17 cellular contexts compared by ENCODE assay signal in genomic region chr11:75507571-75507970, GRCh38. TPM values are rescaled to one million over a fixed set of nuclear protein-coding genes. Genes with fewer than 3 reads are reported as not detected.
DNase-seq lines count a peak whose midpoint lies in the region; ATAC-seq and TF ChIP-seq lines count a peak whose summit lies in the region.
"Had no signal": no experiment of that assay in that cellular context is flagged by ENCODE, and none has a peak within 500 bp of the region (broad histone marks: within the 10 kb centered on the region; RNA-seq: fewer than 3 reads in every experiment).

No MANE protein-coding gene starts in this region.

- H3K36me3 ChIP-seq in tibial nerve, result no peaks in the 10 kb centered on the region
- H3K36me3 ChIP-seq: gastroesophageal sphincter, HAP-1, transverse colon had no signal

- no peak for TF ChIP-seq POLR2A in tibial nerve (IDR thresholded peaks at IDR 0.05)

- H3K36me3 Mint-ChIP-seq in activated naive CD4-positive, alpha-beta T cell treated with anti-CD3 and anti-CD28 coated beads, Interleukin-2, amount 10 ng/mL, durations not matched to agents 7 days and 5 days, result peaks cover 1% of the 10 kb centered on the region
- H3K36me3 Mint-ChIP-seq in T-helper 17 cell (ENCODE audit: low read depth) (no peaks in the 10 kb centered on the region), memory B cell (no peaks in the 10 kb centered on the region)

- DNase-seq in activated naive CD4-positive, alpha-beta T cell treated with anti-CD3 and anti-CD28 coated beads, Interleukin-2, amount 10 ng/mL, durations not matched to agents 7 days and 5 days, result no peak
- DNase-seq in activated naive CD4-positive, alpha-beta T cell treated with Interleukin-2 at 50 U/mL for 16 hours, result no peak
- DNase-seq in T-helper 17 cell (no peak), memory B cell (ENCODE audit: low spot score in 2 of 2) (no peak), tibial nerve (ENCODE audit: low spot score in 2 of 2) (no peak), GM19238 (ENCODE audit: insufficient read length, low spot score) (no peak)
- DNase-seq: dorsolateral prefrontal cortex, left cardiac atrium, midbrain, NCI-H1105, SHP77 treated with DMSO at 0.1 percent for 48 hours, transverse colon had no signal

- H3K4me1 Mint-ChIP-seq in activated naive CD4-positive, alpha-beta T cell treated with anti-CD3 and anti-CD28 coated beads, Interleukin-2, amount 10 ng/mL, durations not matched to agents 7 days and 5 days, result peaks cover 28% of the 10 kb centered on the region
- H3K4me1 Mint-ChIP-seq in T-helper 17 cell (peaks cover 29% of the 10 kb centered on the region), memory B cell (peaks cover 53% of the 10 kb centered on the region)

- no peak overlapping the region for H3K4me3 Mint-ChIP-seq in activated naive CD4-positive, alpha-beta T cell treated with anti-CD3 and anti-CD28 coated beads, Interleukin-2, amount 10 ng/mL, durations not matched to agents 7 days and 5 days
- peak overlapping the region; percentile 81 for H3K4me3 Mint-ChIP-seq in T-helper 17 cell
- H3K4me3 Mint-ChIP-seq in memory B cell, result peak overlapping the region; percentile 56

- no peak for TF ChIP-seq CTCF in tibial nerve (IDR thresholded peaks at IDR 0.05)

- H3K9me3 ChIP-seq in T-helper 17 cell (ENCODE audit: control insufficient read depth, low read length, poor library complexity, severe bottlenecking) (no peaks in the 10 kb centered on the region), tibial nerve (no peaks in the 10 kb centered on the region)
- H3K9me3 ChIP-seq: gastroesophageal sphincter, HAP-1, transverse colon had no signal

- 88 to 96% methylated on average over 3 of the region's 3 CpGs for WGBS in tibial nerve, 2 donors

- no peaks in the 10 kb centered on the region for H3K9me3 Mint-ChIP-seq in activated naive CD4-positive, alpha-beta T cell treated with anti-CD3 and anti-CD28 coated beads, Interleukin-2, amount 10 ng/mL, durations not matched to agents 7 days and 5 days
- H3K9me3 Mint-ChIP-seq in memory B cell, result no peaks in the 10 kb centered on the region

- TF ChIP-seq EP300 in tibial nerve (IDR thresholded peaks at IDR 0.05), result no peak

- no peak overlapping the region for H3K4me3 ChIP-seq in tibial nerve
- H3K4me3 ChIP-seq: dorsolateral prefrontal cortex, gastroesophageal sphincter, HAP-1, transverse colon had no signal

- no peak for ATAC-seq in T-helper 17 cell
- ATAC-seq in memory B cell (ENCODE audit: low read depth), result no peak
- no peak for ATAC-seq in HG02870 (IDR thresholded peaks at IDR 0.05; ENCODE audit: unreplicated experiment)
- no peak for ATAC-seq in GM19328 (IDR thresholded peaks at IDR 0.05; ENCODE audit: unreplicated experiment)
- ATAC-seq: gastroesophageal sphincter had no signal

- H3K4me1 ChIP-seq in tibial nerve, result peaks cover 0 to 70% (median 5%) of the 10 kb centered on the region in 4 donors
- H3K4me1 ChIP-seq: HAP-1 had no signal

- H3K27ac Mint-ChIP-seq in activated naive CD4-positive, alpha-beta T cell treated with anti-CD3 and anti-CD28 coated beads, Interleukin-2, amount 10 ng/mL, durations not matched to agents 7 days and 5 days, result peak overlapping the region; percentile 95
- H3K27ac Mint-ChIP-seq in T-helper 17 cell (peak overlapping the region; percentile 96), memory B cell (peak overlapping the region; percentile 97)

- H3K27me3 Mint-ChIP-seq in activated naive CD4-positive, alpha-beta T cell treated with anti-CD3 and anti-CD28 coated beads, Interleukin-2, amount 10 ng/mL, durations not matched to agents 7 days and 5 days, result peaks cover 6% of the 10 kb centered on the region
- H3K27me3 Mint-ChIP-seq in T-helper 17 cell (no peaks in the 10 kb centered on the region), memory B cell (no peaks in the 10 kb centered on the region)

- CTCF ChIA-PET in activated naive CD4-positive, alpha-beta T cell treated with anti-CD3 and anti-CD28 coated beads, Interleukin-2, amount 10 ng/mL, durations not matched to agents 7 days and 5 days (lab: Charles Lee), result no interaction called here

- H3K27me3 ChIP-seq in tibial nerve, result no peaks in the 10 kb centered on the region
- H3K27me3 ChIP-seq: dorsolateral prefrontal cortex, gastroesophageal sphincter, transverse colon had no signal

- peak overlapping the region; percentile 30 to 85 (median 58) for H3K27ac ChIP-seq in tibial nerve
- H3K27ac ChIP-seq: KMS-11, transverse colon had no signal

RNA-seq across cellular contexts. Expression of gene GDPD5, which starts 18.2 kb away (rescaled TPM):
- total RNA-seq in T-helper 17 cell (100 to 1,000 TPM in 1 of 2 donors, 10 to 100 TPM in 1; 77.3 to 108 TPM), tibial nerve (100 to 1,000 TPM in 2 of 4 donors, 10 to 100 TPM in 2; 92.2 to 122 (median 101) TPM)

RNA-seq across cellular contexts. Expression of gene SERPINH1, which starts 54.5 kb away (rescaled TPM):
- total RNA-seq in T-helper 17 cell (1 to 10 TPM; 3.5 to 3.6 TPM), tibial nerve (100 to 1,000 TPM; 151 to 358 (median 184) TPM)

Comparison
In these comparisons a context has a peak if more than half of its experiments do, and no peak if none do; other contexts are left out.
1. RNA of gene SERPINH1, which starts 54.5 kb away (total RNA-seq): 151 to 358 TPM in tibial nerve; 3.5 to 3.6 TPM in T-helper 17 cell; every median in the first group is over 10 times any median in the second.
2. Peak in every context shown above with its lines, with median percentiles within 50 percentile points of each other: H3K27ac Mint-ChIP-seq.